ENCODE assay signal across 20 cellular contexts in genomic region chr19:20388826-20389225, GRCh38.
"Had no signal": no experiment of that assay in that cellular context is flagged by ENCODE, and none has a peak within 500 bp of the region (broad histone marks: within the 10 kb centered on the region; RNA-seq: fewer than 3 reads in every experiment).

No MANE protein-coding gene starts in this region.

- H3K4me3 ChIP-seq: MG63, SJSA1, SK-N-MC had no signal

- H3K4me1 ChIP-seq: SJSA1 had no signal

- H3K27me3 ChIP-seq: MG63, SJSA1 had no signal

- DNase-seq: IMR-90, Karpas-422, KG1, MG63, NCI-H1092, NCI-H1417, NCI-H1436 treated with DMSO at 0.1 percent for 48 hours, NCI-H1694 treated with DMSO at 0.1 percent for 48 hours, NCI-H1930, NCI-H2081, NCI-H2107, NCI-H2227 treated with DMSO at 0.1 percent for 48 hours, NCI-H524 treated with DMSO at 0.1 percent for 48 hours, NCI-H69, NCI-H774, Right ventricle myocardium superior, RPMI8226, SIG-M5 had no signal

- H3K9me3 ChIP-seq: MG63, SJSA1 had no signal

- H3K36me3 ChIP-seq: MG63, SJSA1 had no signal

- H3K27ac ChIP-seq: SJSA1, SK-N-MC had no signal
